27 cellular contexts compared by ENCODE assay signal in genomic region chr3:50811893-50812292, GRCh38.
"Had no signal": no experiment of that assay in that cellular context is flagged by ENCODE, and none has a peak within 500 bp of the region (broad histone marks: within the 10 kb centered on the region; RNA-seq: fewer than 3 reads in every experiment).

No MANE protein-coding gene starts in this region.

- H3K9ac ChIP-seq: neural progenitor cell, parathyroid adenoma had no signal

- H3K4me1 ChIP-seq: psoas muscle, right lobe of liver, sigmoid colon, stomach, tibial nerve, upper lobe of right lung, uterus had no signal

- H3K27me3 ChIP-seq: neural progenitor cell, ovary, right lobe of liver, sigmoid colon, stomach, thyroid gland, tibial nerve, upper lobe of right lung, uterus had no signal

- DNase-seq: natural killer cell; occipital lobe; ovary; posterior cingulate gyrus; psoas muscle; right lobe of liver; sigmoid colon; small intestine; stimulated activated CD4-positive, alpha-beta T cell treated with anti-CD3 and anti-CD28 coated beads, Interleukin-15, amount 100 ng/mL, for 24 hours; stimulated activated CD4-positive, alpha-beta T cell treated with anti-CD3 and anti-CD28 coated beads, Interleukin-2, amount 100 ng/mL, for 24 hours; stimulated activated CD4-positive, alpha-beta T cell treated with anti-CD3 and anti-CD28 coated beads, Interleukin-2, amount 100 ng/mL, for 48 hours; stimulated activated CD4-positive, alpha-beta T cell treated with anti-CD3 and anti-CD28 coated beads, Interleukin-4, amount 100 ng/mL, for 24 hours; stimulated activated naive B cell treated with anti-CD40 and anti-IgM and Interleukin-4, amounts not matched to agents 10 μg/mL and 1 μg/mL and 100 μg/mL, for 72 hours; stimulated activated naive CD4-positive, alpha-beta T cell treated with Interleukin-2 at 50 U/mL for 16 hours; stomach; upper lobe of right lung; uterus had no signal

- H3K4me2 ChIP-seq: neural progenitor cell had no signal

- H3K79me2 ChIP-seq: parathyroid adenoma had no signal

- FAIRE-seq: small intestine had no signal

- H3K9me3 Mint-ChIP-seq: natural killer cell; neural progenitor cell; stimulated activated effector memory CD8-positive, alpha-beta T cell treated with anti-CD3 and anti-CD28 coated beads, Interleukin-12 subunit alpha, Interleukin-12 subunit beta, amount 100 ng/mL, for 72 hours; stimulated activated naive B cell treated with anti-CD40 and anti-IgM and Interleukin-4, amounts not matched to agents 10 μg/mL and 1 μg/mL and 100 μg/mL, for 72 hours; stimulated activated naive CD8-positive, alpha-beta T cell treated with anti-CD3 and anti-CD28 coated beads, Interleukin-15, Interleukin-2, amounts not matched to agents 100 ng/mL and 50 ng/mL, for 24 hours; type B pancreatic cell had no signal

- H3K27me3 Mint-ChIP-seq: progenitor cell of endocrine pancreas; stimulated activated naive B cell treated with anti-CD40 and anti-IgM and Interleukin-4, amounts not matched to agents 10 μg/mL and 1 μg/mL and 100 μg/mL, for 72 hours; stimulated activated naive CD8-positive, alpha-beta T cell treated with anti-CD3 and anti-CD28 coated beads, Interleukin-15, Interleukin-2, amounts not matched to agents 100 ng/mL and 50 ng/mL, for 24 hours; type B pancreatic cell had no signal

- H3K9me3 ChIP-seq: ovary, psoas muscle, right lobe of liver, sigmoid colon, stomach, thoracic aorta, thyroid gland, tibial nerve, upper lobe of right lung, uterus had no signal

- H3K4me1 Mint-ChIP-seq: natural killer cell; stimulated activated effector memory CD8-positive, alpha-beta T cell treated with anti-CD3 and anti-CD28 coated beads, Interleukin-12 subunit alpha, Interleukin-12 subunit beta, amount 100 ng/mL, for 72 hours; stimulated activated naive B cell treated with anti-CD40 and anti-IgM and Interleukin-4, amounts not matched to agents 10 μg/mL and 1 μg/mL and 100 μg/mL, for 72 hours had no signal

- H3K27ac Mint-ChIP-seq: natural killer cell; nephron; neural progenitor cell; progenitor cell of endocrine pancreas; stimulated activated effector memory CD8-positive, alpha-beta T cell treated with anti-CD3 and anti-CD28 coated beads, Interleukin-12 subunit alpha, Interleukin-12 subunit beta, amount 100 ng/mL, for 72 hours; stimulated activated naive B cell treated with anti-CD40 and anti-IgM and Interleukin-4, amounts not matched to agents 10 μg/mL and 1 μg/mL and 100 μg/mL, for 72 hours; stimulated activated naive CD8-positive, alpha-beta T cell treated with anti-CD3 and anti-CD28 coated beads, Interleukin-15, Interleukin-2, amounts not matched to agents 100 ng/mL and 50 ng/mL, for 24 hours; type B pancreatic cell had no signal

- H2AFZ ChIP-seq: neural progenitor cell, parathyroid adenoma had no signal

- H3K36me3 Mint-ChIP-seq: natural killer cell; neural progenitor cell; stimulated activated effector memory CD8-positive, alpha-beta T cell treated with anti-CD3 and anti-CD28 coated beads, Interleukin-12 subunit alpha, Interleukin-12 subunit beta, amount 100 ng/mL, for 72 hours; stimulated activated naive B cell treated with anti-CD40 and anti-IgM and Interleukin-4, amounts not matched to agents 10 μg/mL and 1 μg/mL and 100 μg/mL, for 72 hours had no signal

- H3K4me3 Mint-ChIP-seq: natural killer cell; nephron; neural progenitor cell; stimulated activated effector memory CD8-positive, alpha-beta T cell treated with anti-CD3 and anti-CD28 coated beads, Interleukin-12 subunit alpha, Interleukin-12 subunit beta, amount 100 ng/mL, for 72 hours; stimulated activated naive B cell treated with anti-CD40 and anti-IgM and Interleukin-4, amounts not matched to agents 10 μg/mL and 1 μg/mL and 100 μg/mL, for 72 hours; stimulated activated naive CD8-positive, alpha-beta T cell treated with anti-CD3 and anti-CD28 coated beads, Interleukin-15, Interleukin-2, amounts not matched to agents 100 ng/mL and 50 ng/mL, for 24 hours; type B pancreatic cell had no signal

- H3K4me3 ChIP-seq: neural progenitor cell, ovary, psoas muscle, right lobe of liver, sigmoid colon, stomach, thoracic aorta, thyroid gland, tibial nerve, upper lobe of right lung, uterus had no signal

- H3K27ac ChIP-seq: neural progenitor cell, ovary, parathyroid adenoma, psoas muscle, right lobe of liver, sigmoid colon, stomach, thoracic aorta, thyroid gland, tibial nerve, upper lobe of right lung, uterus had no signal

- H3K36me3 ChIP-seq: neural progenitor cell, ovary, right lobe of liver, sigmoid colon, stomach, thoracic aorta, thyroid gland, tibial nerve, upper lobe of right lung, uterus had no signal
